14 cellular contexts compared by ENCODE assay signal in genomic region chr11:33507967-33508366, GRCh38.
DNase-seq lines count a peak whose midpoint lies in the region; ATAC-seq and TF ChIP-seq lines count a peak whose summit lies in the region.
"Had no signal": no experiment of that assay in that cellular context is flagged by ENCODE, and none has a peak within 500 bp of the region (broad histone marks: within the 10 kb centered on the region; RNA-seq: fewer than 3 reads in every experiment).

No MANE protein-coding gene starts in this region.

- peak; percentile 89 for ATAC-seq in WTC11
- ATAC-seq: activated CD4-positive, CD25-positive, alpha-beta regulatory T cell treated with anti-CD3 and anti-CD28 coated beads, Interleukin-2, amount 50 U/mL, for 24 hours; activated T-cell treated with anti-CD3 and anti-CD28 coated beads, Interleukin-2, amount 50 U/mL, for 72 hours had no signal

- CTCF ChIA-PET in WTC11 (lab: Charles Lee), result no interaction called here

- H3K27ac Mint-ChIP-seq in WTC11, result no peak overlapping the region
- H3K27ac Mint-ChIP-seq in activated T-cell treated with anti-CD3 and anti-CD28 coated beads, Interleukin-2, amount 50 U/mL, for 24 hours, result no peak overlapping the region
- H3K27ac Mint-ChIP-seq: activated T-cell treated with anti-CD3 and anti-CD28 coated beads, Interleukin-2, amount 50 U/mL, for 72 hours; nephron had no signal

- H3K4me1 Mint-ChIP-seq in WTC11, result peaks cover 4% of the 10 kb centered on the region; the same call in 1 of the 2 replicates
- no peaks in the 10 kb centered on the region for H3K4me1 Mint-ChIP-seq in activated T-cell treated with anti-CD3 and anti-CD28 coated beads, Interleukin-2, amount 50 U/mL, for 24 hours (ENCODE audit: low read depth)
- H3K4me1 Mint-ChIP-seq: nephron had no signal

- DNase-seq in Daoy (ENCODE audit: low read depth), result peak; percentile 26
- DNase-seq in HT1080 (ENCODE audit: low read depth), result peak; percentile 49
- DNase-seq in WTC11 (ENCODE audit: low spot score), result peak; percentile 16
- DNase-seq in left kidney (ENCODE audit: low read depth, low spot score), result peak; percentile 31
- DNase-seq in activated T-cell treated with anti-CD3 and anti-CD28 coated beads, Interleukin-2, amount 50 U/mL, for 24 hours, result no peak
- no peak for DNase-seq in SHP77 treated with DMSO at 0.1 percent for 48 hours (lab: John Stamatoyannopoulos, UW)
- DNase-seq in NCI-H510A treated with DMSO at 0.1 percent for 48 hours (lab: John Stamatoyannopoulos, UW), result no peak
- DNase-seq in stimulated activated CD4-positive, alpha-beta T cell treated with anti-CD3 and anti-CD28 coated beads, Interleukin-2, amount 100 ng/mL, for 24 hours, result no peak
- DNase-seq: activated T-cell treated with anti-CD3 and anti-CD28 coated beads, Interleukin-2, amount 50 U/mL, for 72 hours; COR-L47; NCI-H187 treated with DMSO at 0.1 percent for 48 hours; stimulated activated CD4-positive, alpha-beta T cell treated with anti-CD3 and anti-CD28 coated beads, Interleukin-12 subunit alpha, Interleukin-12 subunit beta, amount 100 ng/mL, for 4 hours had no signal

- H3K4me3 Mint-ChIP-seq in WTC11, result no peak overlapping the region
- no peak overlapping the region for H3K4me3 Mint-ChIP-seq in activated T-cell treated with anti-CD3 and anti-CD28 coated beads, Interleukin-2, amount 50 U/mL, for 24 hours
- H3K4me3 Mint-ChIP-seq: activated T-cell treated with anti-CD3 and anti-CD28 coated beads, Interleukin-2, amount 50 U/mL, for 72 hours; nephron had no signal

- no peak for TF ChIP-seq CTCF in WTC11 (IDR thresholded peaks at IDR 0.05)

- POLR2A ChIA-PET in WTC11 (lab: Charles Lee), result no interaction called here

- H3K27me3 Mint-ChIP-seq in WTC11 (ENCODE audit: low read depth), result peaks cover 5% of the 10 kb centered on the region
- H3K27me3 Mint-ChIP-seq in activated T-cell treated with anti-CD3 and anti-CD28 coated beads, Interleukin-2, amount 50 U/mL, for 24 hours, result peaks cover 21% of the 10 kb centered on the region

- H3K9me3 Mint-ChIP-seq in WTC11, result no peaks in the 10 kb centered on the region
- H3K9me3 Mint-ChIP-seq in activated T-cell treated with anti-CD3 and anti-CD28 coated beads, Interleukin-2, amount 50 U/mL, for 24 hours, result no peaks in the 10 kb centered on the region
- H3K9me3 Mint-ChIP-seq: activated T-cell treated with anti-CD3 and anti-CD28 coated beads, Interleukin-2, amount 50 U/mL, for 72 hours; nephron had no signal

- H3K36me3 Mint-ChIP-seq in WTC11, result no peaks in the 10 kb centered on the region
- H3K36me3 Mint-ChIP-seq in activated T-cell treated with anti-CD3 and anti-CD28 coated beads, Interleukin-2, amount 50 U/mL, for 24 hours (ENCODE audit: low read depth), result no peaks in the 10 kb centered on the region

TF ChIP-seq in WTC11, 78 proteins besides CTCF, POLR2A, EP300 and RAD21:
- TF ChIP-seq CREB1 (CRISPR knock-in tag; IDR thresholded peaks at IDR 0.05) (no peak), ZNF532 (CRISPR knock-in tag; IDR thresholded peaks at IDR 0.05; ENCODE audit: borderline replicate concordance) (no peak), PRDM15 (CRISPR knock-in tag; IDR thresholded peaks at IDR 0.05) (no peak)
- TF ChIP-seq, protein P1, sequence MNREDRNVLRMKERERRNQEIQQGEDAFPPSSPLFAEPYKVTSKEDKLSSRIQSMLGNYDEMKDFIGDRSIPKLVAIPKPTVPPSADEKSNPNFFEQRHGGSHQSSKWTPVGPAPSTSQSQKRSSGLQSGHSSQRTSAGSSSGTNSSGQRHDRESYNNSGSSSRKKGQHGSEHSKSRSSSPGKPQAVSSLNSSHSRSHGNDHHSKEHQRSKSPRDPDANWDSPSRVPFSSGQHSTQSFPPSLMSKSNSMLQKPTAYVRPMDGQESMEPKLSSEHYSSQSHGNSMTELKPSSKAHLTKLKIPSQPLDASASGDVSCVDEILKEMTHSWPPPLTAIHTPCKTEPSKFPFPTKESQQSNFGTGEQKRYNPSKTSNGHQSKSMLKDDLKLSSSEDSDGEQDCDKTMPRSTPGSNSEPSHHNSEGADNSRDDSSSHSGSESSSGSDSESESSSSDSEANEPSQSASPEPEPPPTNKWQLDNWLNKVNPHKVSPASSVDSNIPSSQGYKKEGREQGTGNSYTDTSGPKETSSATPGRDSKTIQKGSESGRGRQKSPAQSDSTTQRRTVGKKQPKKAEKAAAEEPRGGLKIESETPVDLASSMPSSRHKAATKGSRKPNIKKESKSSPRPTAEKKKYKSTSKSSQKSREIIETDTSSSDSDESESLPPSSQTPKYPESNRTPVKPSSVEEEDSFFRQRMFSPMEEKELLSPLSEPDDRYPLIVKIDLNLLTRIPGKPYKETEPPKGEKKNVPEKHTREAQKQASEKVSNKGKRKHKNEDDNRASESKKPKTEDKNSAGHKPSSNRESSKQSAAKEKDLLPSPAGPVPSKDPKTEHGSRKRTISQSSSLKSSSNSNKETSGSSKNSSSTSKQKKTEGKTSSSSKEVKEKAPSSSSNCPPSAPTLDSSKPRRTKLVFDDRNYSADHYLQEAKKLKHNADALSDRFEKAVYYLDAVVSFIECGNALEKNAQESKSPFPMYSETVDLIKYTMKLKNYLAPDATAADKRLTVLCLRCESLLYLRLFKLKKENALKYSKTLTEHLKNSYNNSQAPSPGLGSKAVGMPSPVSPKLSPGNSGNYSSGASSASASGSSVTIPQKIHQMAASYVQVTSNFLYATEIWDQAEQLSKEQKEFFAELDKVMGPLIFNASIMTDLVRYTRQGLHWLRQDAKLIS (CRISPR knock-in tag; IDR thresholded peaks at IDR 0.05; ENCODE audit: borderline replicate concordance), result no peak

Comparison
In these comparisons a context has a peak if more than half of its experiments do, and no peak if none do; other contexts are left out.
1. DNase-seq: peak in Daoy (single experiment), HT1080 (single experiment), WTC11 (single experiment) and left kidney (single experiment); none in activated T-cell treated with anti-CD3 and anti-CD28 coated beads, Interleukin-2, amount 50 U/mL, for 24 hours (single experiment), SHP77 treated with DMSO at 0.1 percent for 48 hours (single experiment), NCI-H510A treated with DMSO at 0.1 percent for 48 hours (single experiment) and stimulated activated CD4-positive, alpha-beta T cell treated with anti-CD3 and anti-CD28 coated beads, Interleukin-2, amount 100 ng/mL, for 24 hours (0 of 2).